1 cellular context compared by ENCODE assay signal in genomic region chr10:102420810-102421644, GRCh38.
TF ChIP-seq lines count a peak whose summit lies in the region.

TSS of gene FBXL15 (plus strand) at chr10:102420836. CDS start at chr10:102421130, 294 bp downstream.

TF ChIP-seq in HepG2, 621 proteins besides CTCF, POLR2A, EP300 and RAD21 (continued from another document and continues in another):
- TF ChIP-seq ATF7-NPFF (CRISPR knock-in tag; IDR thresholded peaks at IDR 0.05; ENCODE audit: low read depth) (0 out of 2 replicates have a peak, but pooled peaks have one; percentile 20), ZNF577 (CRISPR knock-in tag; IDR thresholded peaks at IDR 0.05; ENCODE audit: borderline replicate concordance, low read depth) (no peak), ZNF547 (CRISPR knock-in tag; IDR thresholded peaks at IDR 0.05) (peak; percentile 35), NR2F2 (IDR thresholded peaks at IDR 0.05; ENCODE audit: borderline replicate concordance, low read depth) (peak; percentile 7; the same call in 1 of the 2 replicates), SMYD3 (CRISPR knock-in tag; IDR thresholded peaks at IDR 0.05) (peak; percentile 71), ZNF3 (CRISPR knock-in tag; IDR thresholded peaks at IDR 0.05) (0 out of 2 replicates have a peak, but pooled peaks have one; percentile 18), SP4 (CRISPR knock-in tag; IDR thresholded peaks at IDR 0.05) (peak; percentile 70; the same call in 1 of the 2 replicates), TRIM22 (IDR thresholded peaks at IDR 0.05) (no peak), CEBPZ (IDR thresholded peaks at IDR 0.05; ENCODE audit: low read length) (no peak), ZNF101 (CRISPR knock-in tag; IDR thresholded peaks at IDR 0.05; ENCODE audit: borderline replicate concordance, low read depth) (no peak), ZSCAN30 (CRISPR knock-in tag; IDR thresholded peaks at IDR 0.05) (0 out of 2 replicates have a peak, but pooled peaks have one; percentile 22), IRF1 (CRISPR knock-in tag; IDR thresholded peaks at IDR 0.05; ENCODE audit: low read depth) (no peak), ZNF598 (CRISPR knock-in tag; IDR thresholded peaks at IDR 0.05; ENCODE audit: borderline replicate concordance) (no peak), GTF3A (CRISPR knock-in tag; conservative IDR thresholded peaks at IDR 0.05) (no peak), CERS6 (CRISPR knock-in tag; IDR thresholded peaks at IDR 0.05) (no peak), KLF12 (CRISPR knock-in tag; IDR thresholded peaks at IDR 0.05; ENCODE audit: borderline replicate concordance) (peak; percentile 82; the same call in 1 of the 2 replicates), PHF20 (CRISPR knock-in tag; IDR thresholded peaks at IDR 0.05) (peak; percentile 93), ZFP62 (CRISPR knock-in tag; IDR thresholded peaks at IDR 0.05) (no peak), ZNF264 (CRISPR knock-in tag; IDR thresholded peaks at IDR 0.05) (no peak), HNF4A (CRISPR knock-in tag; IDR thresholded peaks at IDR 0.05) (peak; percentile 10; the same call in 1 of the 2 replicates), SRSF1 (optimal IDR thresholded peaks at IDR 0.05; ENCODE audit: low read depth, low read length) (peak; percentile 63), HDAC1 (CRISPR knock-in tag; IDR thresholded peaks at IDR 0.05) (peak; percentile 88), MBNL3 (CRISPR knock-in tag; conservative IDR thresholded peaks at IDR 0.05) (no peak), ZNF639 (CRISPR knock-in tag; conservative IDR thresholded peaks at IDR 0.05) (peak; percentile 83), SP5 (CRISPR knock-in tag; IDR thresholded peaks at IDR 0.05; ENCODE audit: borderline replicate concordance, low read depth) (peak; percentile 69; the same call in 1 of the 2 replicates), DRAP1 (CRISPR knock-in tag; IDR thresholded peaks at IDR 0.05) (peak; percentile 55), DPF2 (CRISPR knock-in tag; IDR thresholded peaks at IDR 0.05; ENCODE audit: borderline replicate concordance, low read depth) (no peak), ZNF501 (CRISPR knock-in tag; IDR thresholded peaks at IDR 0.05) (peak; percentile 64), ZNF614 (CRISPR knock-in tag; IDR thresholded peaks at IDR 0.05; ENCODE audit: borderline replicate concordance) (peak; percentile 14; the same call in 1 of the 2 replicates), ZNF282 (IDR thresholded peaks at IDR 0.05; ENCODE audit: partially characterized antibody) (no peak), ETV5 (CRISPR knock-in tag; IDR thresholded peaks at IDR 0.05; ENCODE audit: borderline replicate concordance) (peak; percentile 45; the same call in 1 of the 2 replicates), ZNF280B (CRISPR knock-in tag; IDR thresholded peaks at IDR 0.05; ENCODE audit: borderline replicate concordance) (no peak; the same call in none of the 2 replicates), GATA4 (IDR thresholded peaks at IDR 0.05; ENCODE audit: borderline replicate concordance, low read depth) (0 out of 2 replicates have a peak, but pooled peaks have one; percentile 42), ZNF563 (CRISPR knock-in tag; IDR thresholded peaks at IDR 0.05) (peak; percentile 60), FLYWCH1 (CRISPR knock-in tag; IDR thresholded peaks at IDR 0.05) (no peak), ZNF138 (CRISPR knock-in tag; IDR thresholded peaks at IDR 0.05; ENCODE audit: low read depth) (no peak), ZNF790 (CRISPR knock-in tag; IDR thresholded peaks at IDR 0.05; ENCODE audit: borderline replicate concordance) (peak; percentile 65; the same call in 1 of the 2 replicates), PRPF4 (IDR thresholded peaks at IDR 0.05; ENCODE audit: low read depth, low read length, poor library complexity, severe bottlenecking) (no peak), SMARCC2 (IDR thresholded peaks at IDR 0.05) (no peak), NR1H2 (CRISPR knock-in tag; IDR thresholded peaks at IDR 0.05; ENCODE audit: borderline replicate concordance, low read depth) (no peak), ZNF383 (CRISPR knock-in tag; IDR thresholded peaks at IDR 0.05; ENCODE audit: borderline replicate concordance) (no peak), NCOA2 (CRISPR knock-in tag; IDR thresholded peaks at IDR 0.05) (peak; percentile 50), USF2 (IDR thresholded peaks at IDR 0.05; ENCODE audit: low read depth, low read length) (no peak), USF2 (CRISPR knock-in tag; IDR thresholded peaks at IDR 0.05; ENCODE audit: borderline replicate concordance) (no peak), ZBTB39 (CRISPR knock-in tag; IDR thresholded peaks at IDR 0.05) (peak; percentile 64; the same call in 1 of the 2 replicates), ZNF615 (CRISPR knock-in tag; IDR thresholded peaks at IDR 0.05; ENCODE audit: borderline replicate concordance) (peak; percentile 66; the same call in 1 of the 2 replicates), DBP (CRISPR knock-in tag; IDR thresholded peaks at IDR 0.05; ENCODE audit: not compliant biosample characterization) (peak; percentile 69), NCOA1 (CRISPR knock-in tag; IDR thresholded peaks at IDR 0.05) (peak; percentile 63; the same call in 1 of the 2 replicates), TFE3 (CRISPR knock-in tag; IDR thresholded peaks at IDR 0.05) (0 out of 2 replicates have a peak, but pooled peaks have one; percentile 57), RELA (CRISPR knock-in tag; IDR thresholded peaks at IDR 0.05) (peak; percentile 59; the same call in 1 of the 2 replicates)
